In genomic region chr21:36630485-36631206, GRCh38 we compare ENCODE assay signal across 8 cellular contexts.
DNase-seq lines count a peak whose midpoint lies in the region; ATAC-seq and TF ChIP-seq lines count a peak whose summit lies in the region.

No MANE protein-coding gene starts in this region.

- H3K27ac Mint-ChIP-seq in brain: no peak overlapping the region

- DNase-seq in DMS53 (lab: John Stamatoyannopoulos, UW) (peak; percentile 67), DMS53 treated with DMSO at 0.1 percent for 48 hours (lab: John Stamatoyannopoulos, UW; ENCODE audit: unreplicated experiment) (no peak), NCI-H1105 (lab: John Stamatoyannopoulos, UW) (peak; percentile 58), UCSD-AML1 (lab: John Stamatoyannopoulos, UW; ENCODE audit: unreplicated experiment) (peak; percentile 40), left colon (peak in 1 of 2 donors; percentile 77)
- peak; percentile 52 for DNase-seq in stimulated activated CD8-positive, alpha-beta memory T cell treated with anti-CD3 and anti-CD28 coated beads, Interleukin-12 subunit alpha, Interleukin-12 subunit beta, amount 100 ng/mL, for 1 hour (ENCODE audit: low read depth)

- intact Hi-C loops in left colon (cut with DNase I, micrococcal nuclease): no loop called here

- no peak overlapping the region for H3K4me3 Mint-ChIP-seq in brain

- ATAC-seq in left colon: peak; percentile 71
- ATAC-seq in HG02798 (IDR thresholded peaks at IDR 0.05; ENCODE audit: poor library complexity, unreplicated experiment): no peak

- no peaks in the 10 kb centered on the region for H3K36me3 Mint-ChIP-seq in brain

- H3K4me1 Mint-ChIP-seq in brain: no peaks in the 10 kb centered on the region

- peak; percentile 51 to 78 for TF ChIP-seq CTCF in brain (conservative IDR thresholded peaks at IDR 0.05)

- peaks cover 2 to 11% (median 7%) of the 10 kb centered on the region in 5 experiments for H3K9me3 Mint-ChIP-seq in brain

- H3K27me3 Mint-ChIP-seq in brain: peaks cover 30% of the 10 kb centered on the region
